10 cellular contexts compared by ENCODE assay signal in the genomic region with DNA sequence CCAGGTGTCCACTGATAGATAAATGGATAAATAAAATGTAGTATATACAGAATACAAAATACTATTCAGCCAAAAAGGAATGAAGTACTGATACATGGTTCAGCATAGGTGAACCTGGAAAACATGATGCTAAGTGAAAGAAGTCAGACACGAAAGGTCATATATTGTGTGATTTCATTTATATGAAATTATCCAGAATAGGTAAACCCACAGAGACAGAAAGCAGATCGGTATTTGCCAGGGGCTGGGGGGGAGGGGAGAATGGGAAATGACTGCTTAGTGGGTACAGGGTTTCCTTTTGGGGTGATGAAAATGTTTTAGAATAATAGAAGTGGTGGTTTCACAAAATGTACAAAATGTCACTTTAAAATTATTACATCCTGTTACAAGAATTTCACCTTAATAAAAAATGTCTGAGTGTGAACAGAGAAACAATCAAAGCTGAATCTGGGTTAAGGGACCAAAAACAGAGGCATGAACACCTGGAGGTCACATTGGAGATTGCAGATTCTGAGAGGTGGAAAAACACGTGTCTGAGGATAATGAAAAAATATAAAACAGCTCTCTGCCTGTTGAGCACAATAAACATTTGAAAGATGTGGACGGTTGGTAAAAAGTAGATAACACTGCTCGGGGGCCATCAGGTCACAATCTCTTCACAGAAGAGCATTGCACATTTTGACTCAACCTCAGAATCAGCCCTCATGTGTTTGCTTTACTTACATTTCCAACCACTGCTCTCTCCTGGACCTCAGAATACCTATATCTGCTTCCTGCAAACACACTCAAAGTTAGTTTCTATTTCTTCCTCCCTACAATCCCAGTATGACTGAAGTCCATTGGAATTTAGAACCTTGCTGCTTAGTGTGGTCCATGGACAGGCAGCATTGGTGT. TPM values are rescaled to one million over a fixed set of nuclear protein-coding genes. Genes with fewer than 3 reads are reported as not detected.
DNase-seq lines count a peak whose midpoint lies in the region; ATAC-seq, FAIRE-seq and TF ChIP-seq lines count a peak whose summit lies in the region.
"Had no signal": no experiment of that assay in that cellular context is flagged by ENCODE, and none has a peak within 500 bp of the region (broad histone marks: within the 10 kb centered on the region; RNA-seq: fewer than 3 reads in every experiment).

No MANE protein-coding gene starts in this region.

- CTCF ChIA-PET in CD4-positive, alpha-beta T cell (lab: Charles Lee): interaction anchor here (1.0 to 1.7 kb wide), 3 partner anchors 10 to 91 kb away, joined by 3 to 4 read pairs (median 3); no protein-coding TSS in a partner anchor

- peak; percentile 64 for ATAC-seq in CD4-positive, alpha-beta T cell (ENCODE audit: poor library complexity)
- peak; percentile 38 for ATAC-seq in GM21786 (IDR thresholded peaks at IDR 0.05; ENCODE audit: unreplicated experiment)
- ATAC-seq in SK-N-SH treated with all-trans-retinoic acid at 6 μM for 48 hours: peak; percentile 28; the same call in 1 of the 3 replicates
- no peak for ATAC-seq in heart left ventricle

- no peaks in the 10 kb centered on the region for H3K9me3 ChIP-seq in CD4-positive, alpha-beta T cell (ENCODE audit: control insufficient read depth, low read length)
- H3K9me3 ChIP-seq in iPS-20b (ENCODE audit: insufficient read depth, low read depth, low read length): no peaks in the 10 kb centered on the region
- H3K9me3 ChIP-seq in heart left ventricle: peaks cover 0 to 9% (median 0%) of the 10 kb centered on the region in 12 donors
- H3K9me3 ChIP-seq: esophagus squamous epithelium had no signal

- H3K4me3 ChIP-seq in iPS-20b (ENCODE audit: low read length): peak overlapping the region; percentile 12; the same call in 1 of the 2 replicates
- H3K4me3 ChIP-seq in heart left ventricle: peak overlapping the region in 1 of 12 donors; percentile 54

- peaks cover 52% of the 10 kb centered on the region for H3K36me3 Mint-ChIP-seq in CD4-positive, alpha-beta T cell (ENCODE audit: low read depth)

- POLR2A ChIA-PET in CD4-positive, alpha-beta T cell (lab: Charles Lee): interaction anchor here (0.5 to 1.1 kb wide), 8 partner anchors 9 to 495 kb away, joined by 3 to 6 read pairs (median 3); a partner anchor contains a TSS

- peak; percentile 15 for TF ChIP-seq CTCF in CD4-positive, alpha-beta T cell (IDR thresholded peaks at IDR 0.05)
- TF ChIP-seq CTCF in heart left ventricle (IDR thresholded peaks at IDR 0.05) (no peak), D721Med (IDR thresholded peaks at IDR 0.05; ENCODE audit: insufficient read depth, missing control alignments) (no peak)

- peak overlapping the region; percentile 99 for H3K27ac Mint-ChIP-seq in CD4-positive, alpha-beta T cell

- H3K27ac ChIP-seq in CD4-positive, alpha-beta T cell (ENCODE audit: low read depth, low read length): peak overlapping the region; percentile 36
- H3K27ac ChIP-seq in iPS-20b (ENCODE audit: low read length) (no peak overlapping the region), heart left ventricle (peak overlapping the region in 1 of 12 donors; percentile 79)

- H3K4me1 Mint-ChIP-seq in CD4-positive, alpha-beta T cell (ENCODE audit: low read depth): peaks cover 97% of the 10 kb centered on the region

- H3K27me3 Mint-ChIP-seq in CD4-positive, alpha-beta T cell: no peaks in the 10 kb centered on the region

- 41 to 49% (median 45%) methylated on average over 5 of the region's 5 CpGs for WGBS in heart left ventricle, 4 donors

- H3K9me3 Mint-ChIP-seq in CD4-positive, alpha-beta T cell: peaks cover 2% of the 10 kb centered on the region

- intact Hi-C loops in CD4-positive, alpha-beta T cell (cut with DNase I, micrococcal nuclease): loop anchor here (2.0 to 10.0 kb wide), 6 partner anchors 21 to 175 kb away; a partner anchor contains a TSS
- intact Hi-C loops in heart left ventricle (cut with DNase I) (no loop called here), cardiac septum (cut with DNase I) (no loop called here)

- no peaks in the 10 kb centered on the region for H3K27me3 ChIP-seq in CD4-positive, alpha-beta T cell (ENCODE audit: control insufficient read depth, insufficient read depth, low read length)
- H3K27me3 ChIP-seq in iPS-20b (ENCODE audit: insufficient read depth, low read length) (no peaks in the 10 kb centered on the region), heart left ventricle (no peaks in the 10 kb centered on the region)
- H3K27me3 ChIP-seq: esophagus squamous epithelium had no signal

- H3K4me1 ChIP-seq in iPS-20b (ENCODE audit: insufficient read depth, low read length): peaks cover 21% of the 10 kb centered on the region
- H3K4me1 ChIP-seq in heart left ventricle: peaks cover 0 to 11% (median 0%) of the 10 kb centered on the region in 12 donors
- H3K4me1 ChIP-seq: esophagus squamous epithelium had no signal

- no peaks in the 10 kb centered on the region for H3K36me3 ChIP-seq in iPS-20b (ENCODE audit: insufficient read depth, low read depth, low read length)
- H3K36me3 ChIP-seq in heart left ventricle: no peaks in the 10 kb centered on the region
- H3K36me3 ChIP-seq: esophagus squamous epithelium had no signal

- DNase-seq in CD4-positive, alpha-beta T cell: no peak
- DNase-seq in activated effector memory CD4-positive, alpha-beta T cell treated with anti-CD3 and anti-CD28 coated beads, Interleukin-2, amount 50 U/mL, for 16 hours: no peak
- DNase-seq in heart left ventricle: no peak
- DNase-seq in cardiac septum (ENCODE audit: low spot score): no peak
- no peak for DNase-seq in D721Med (ENCODE audit: insufficient read length, low spot score)
- DNase-seq: esophagus squamous epithelium had no signal

- no peak for TF ChIP-seq POLR2A in heart left ventricle (IDR thresholded peaks at IDR 0.05)

- FAIRE-seq in D721Med (lab: Jason Lieb, UNC): no peak

- H3K4me3 Mint-ChIP-seq in CD4-positive, alpha-beta T cell: peak overlapping the region; percentile 96

- H3K9ac ChIP-seq in iPS-20b (ENCODE audit: low read depth, low read length): no peak overlapping the region

TF ChIP-seq in SK-N-SH treated with all-trans-retinoic acid at 6 μM for 48 hours, 23 proteins besides CTCF, POLR2A, EP300 and RAD21 (continues in another document):
- no peak for TF ChIP-seq GLIS3 (CRISPR knock-in tag; IDR thresholded peaks at IDR 0.05)
- TF ChIP-seq, protein P1, sequence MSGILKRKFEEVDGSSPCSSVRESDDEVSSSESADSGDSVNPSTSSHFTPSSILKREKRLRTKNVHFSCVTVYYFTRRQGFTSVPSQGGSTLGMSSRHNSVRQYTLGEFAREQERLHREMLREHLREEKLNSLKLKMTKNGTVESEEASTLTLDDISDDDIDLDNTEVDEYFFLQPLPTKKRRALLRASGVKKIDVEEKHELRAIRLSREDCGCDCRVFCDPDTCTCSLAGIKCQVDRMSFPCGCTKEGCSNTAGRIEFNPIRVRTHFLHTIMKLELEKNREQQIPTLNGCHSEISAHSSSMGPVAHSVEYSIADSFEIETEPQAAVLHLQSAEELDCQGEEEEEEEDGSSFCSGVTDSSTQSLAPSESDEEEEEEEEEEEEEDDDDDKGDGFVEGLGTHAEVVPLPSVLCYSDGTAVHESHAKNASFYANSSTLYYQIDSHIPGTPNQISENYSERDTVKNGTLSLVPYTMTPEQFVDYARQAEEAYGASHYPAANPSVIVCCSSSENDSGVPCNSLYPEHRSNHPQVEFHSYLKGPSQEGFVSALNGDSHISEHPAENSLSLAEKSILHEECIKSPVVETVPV (CRISPR knock-in tag; IDR thresholded peaks at IDR 0.05): no peak
- TF ChIP-seq BACH2 (CRISPR knock-in tag; IDR thresholded peaks at IDR 0.05; ENCODE audit: borderline replicate concordance): no peak
- TF ChIP-seq SNAI2 (CRISPR knock-in tag; IDR thresholded peaks at IDR 0.05): no peak
- TF ChIP-seq, protein P2, sequence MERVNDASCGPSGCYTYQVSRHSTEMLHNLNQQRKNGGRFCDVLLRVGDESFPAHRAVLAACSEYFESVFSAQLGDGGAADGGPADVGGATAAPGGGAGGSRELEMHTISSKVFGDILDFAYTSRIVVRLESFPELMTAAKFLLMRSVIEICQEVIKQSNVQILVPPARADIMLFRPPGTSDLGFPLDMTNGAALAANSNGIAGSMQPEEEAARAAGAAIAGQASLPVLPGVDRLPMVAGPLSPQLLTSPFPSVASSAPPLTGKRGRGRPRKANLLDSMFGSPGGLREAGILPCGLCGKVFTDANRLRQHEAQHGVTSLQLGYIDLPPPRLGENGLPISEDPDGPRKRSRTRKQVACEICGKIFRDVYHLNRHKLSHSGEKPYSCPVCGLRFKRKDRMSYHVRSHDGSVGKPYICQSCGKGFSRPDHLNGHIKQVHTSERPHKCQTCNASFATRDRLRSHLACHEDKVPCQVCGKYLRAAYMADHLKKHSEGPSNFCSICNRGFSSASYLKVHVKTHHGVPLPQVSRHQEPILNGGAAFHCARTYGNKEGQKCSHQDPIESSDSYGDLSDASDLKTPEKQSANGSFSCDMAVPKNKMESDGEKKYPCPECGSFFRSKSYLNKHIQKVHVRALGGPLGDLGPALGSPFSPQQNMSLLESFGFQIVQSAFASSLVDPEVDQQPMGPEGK (CRISPR knock-in tag; IDR thresholded peaks at IDR 0.05; ENCODE audit: borderline replicate concordance): no peak
- no peak for TF ChIP-seq TOX (CRISPR knock-in tag; IDR thresholded peaks at IDR 0.05; ENCODE audit: borderline replicate concordance)
- no peak for TF ChIP-seq ESRRG (CRISPR knock-in tag; IDR thresholded peaks at IDR 0.05)
- TF ChIP-seq OSR1 (CRISPR knock-in tag; IDR thresholded peaks at IDR 0.05): no peak

RNA-seq across cellular contexts. Expression of a gene that starts 3.3 kb away (rescaled TPM):
- 1 to 10 TPM; 6.3 to 7.3 TPM for total RNA-seq in CD4-positive, alpha-beta T cell
- 1 to 10 TPM in 2 of 9 donors, under 1 TPM in 7; 0.09 to 3.8 (median 0.31) TPM for total RNA-seq in heart left ventricle
- under 1 TPM; 0.10 to 0.30 TPM for polyA plus RNA-seq in heart left ventricle
- 0.13 TPM for total RNA-seq in cardiac septum
- total RNA-seq: pulmonary artery endothelial cell had no signal

RNA-seq across cellular contexts. Expression of a gene that starts 59.5 kb away (rescaled TPM):
- total RNA-seq in CD4-positive, alpha-beta T cell: 10 to 100 TPM; 32.7 to 36.9 TPM
- total RNA-seq in heart left ventricle (10 to 100 TPM in 2 of 9 donors, 1 to 10 TPM in 6, under 1 TPM in 1; 0.90 to 36.2 (median 1.4) TPM), cardiac septum (2.4 TPM)
- under 1 TPM; 0.49 to 0.61 TPM for polyA plus RNA-seq in heart left ventricle
- total RNA-seq: pulmonary artery endothelial cell had no signal

Comparison
In these comparisons a context has a peak if more than half of its experiments do, and no peak if none do; other contexts are left out.
1. ATAC-seq: peak in CD4-positive, alpha-beta T cell (single experiment), GM21786 (single experiment) and SK-N-SH treated with all-trans-retinoic acid at 6 μM for 48 hours (single experiment); none in heart left ventricle (0 of 4).
2. intact Hi-C loops: an anchor here in CD4-positive, alpha-beta T cell (2.0 to 10.0 kb wide); none called in heart left ventricle and cardiac septum.